ENCODE assay signal across 7 cellular contexts in the genomic region with DNA sequence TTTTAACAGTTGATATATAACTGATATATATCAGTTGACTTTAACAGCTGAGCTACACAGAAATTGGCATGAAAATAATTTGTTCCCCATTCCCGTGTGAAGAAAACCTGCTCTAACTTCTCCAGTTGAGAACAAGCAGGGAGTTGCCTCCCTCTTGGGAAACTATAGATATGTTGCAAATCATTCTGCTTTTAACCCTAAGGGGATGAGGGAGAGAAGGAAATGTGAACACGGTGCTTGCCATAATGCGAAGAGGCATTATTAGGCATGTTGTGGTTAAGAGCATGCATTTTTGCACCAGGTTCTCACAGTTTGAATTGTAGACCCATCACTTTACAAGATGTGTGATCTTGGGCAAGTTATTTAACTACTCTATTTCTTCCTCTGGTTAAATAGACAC.
"Had no signal": no experiment of that assay in that cellular context is flagged by ENCODE, and none has a peak within 500 bp of the region (broad histone marks: within the 10 kb centered on the region; RNA-seq: fewer than 3 reads in every experiment).

No MANE protein-coding gene starts in this region.

- ATAC-seq: HepG2, K562 had no signal

- DNase-seq: IMR-90, KBM-7, KG1 had no signal

- H3K4me3 ChIP-seq: K562 had no signal

- H3K27ac ChIP-seq: HL-60, KMS-11 had no signal

- H3K9ac ChIP-seq: KMS-11 had no signal
